In genomic region chr22:44955102-44955501, GRCh38 we compare ENCODE assay signal across 21 cellular contexts. TPM values are rescaled to one million over a fixed set of nuclear protein-coding genes. Genes with fewer than 3 reads are reported as not detected.
DNase-seq lines count a peak whose midpoint lies in the region; ATAC-seq and TF ChIP-seq lines count a peak whose summit lies in the region.
"Had no signal": no experiment of that assay in that cellular context is flagged by ENCODE, and none has a peak within 500 bp of the region (broad histone marks: within the 10 kb centered on the region; RNA-seq: fewer than 3 reads in every experiment).

No MANE protein-coding gene starts in this region.

- H4K20me1 ChIP-seq in OCI-LY1 (ENCODE audit: insufficient read depth, low read length), result no peaks in the 10 kb centered on the region

- intact Hi-C loops in activated CD8-positive, alpha-beta T cell treated with anti-CD3 and anti-CD28 coated beads for 36 hours (cut with micrococcal nuclease), result no loop called here

- CTCF ChIA-PET in activated CD8-positive, alpha-beta T cell treated with anti-CD3 and anti-CD28 coated beads for 36 hours (lab: Charles Lee), result interaction anchor here (2.0 kb wide), 1 partner anchor 15 kb away, joined by 4 read pairs; no protein-coding TSS in a partner anchor

- H3K36me3 Mint-ChIP-seq in activated CD8-positive, alpha-beta T cell treated with anti-CD3 and anti-CD28 coated beads for 36 hours (ENCODE audit: low read depth), result no peaks in the 10 kb centered on the region

- no peaks in the 10 kb centered on the region; the same call in 1 of the 2 replicates for H3K36me3 ChIP-seq in OCI-LY1 (ENCODE audit: insufficient read depth, low read length)
- H3K36me3 ChIP-seq: breast epithelium, heart right ventricle, neutrophil had no signal

- H3K27me3 ChIP-seq in OCI-LY1 (ENCODE audit: insufficient read depth, low read length), result no peaks in the 10 kb centered on the region; the same call in 1 of the 2 replicates
- H3K27me3 ChIP-seq: breast epithelium had no signal

- no peak for DNase-seq in stimulated activated naive CD8-positive, alpha-beta T cell treated with anti-CD3 and anti-CD28 coated beads, Interleukin-15, amount 100 ng/mL, for 72 hours
- DNase-seq in NCI-H345 (lab: John Stamatoyannopoulos, UW) (no peak), NCI-H146 treated with DMSO at 0.1 percent for 48 hours (lab: John Stamatoyannopoulos, UW; ENCODE audit: unreplicated experiment) (no peak)
- DNase-seq in activated CD8-positive, alpha-beta T cell treated with anti-CD3 and anti-CD28 coated beads for 36 hours, result no peak
- DNase-seq: activated CD4-positive, alpha-beta T cell treated with anti-CD3 and anti-CD28 coated beads, Interleukin-2, amount 10 ng/mL, durations not matched to agents 24 days and 14 days; activated CD8-positive, alpha-beta memory T cell treated with anti-CD3 and anti-CD28 coated beads, Interleukin-2, amount 50 U/mL, for 4 hours; activated gamma-delta T cell; heart right ventricle; Karpas-422; NCI-H1048; NCI-H2029 treated with DMSO at 0.1 percent for 48 hours; NCI-H524 treated with DMSO at 0.1 percent for 48 hours; Right ventricle myocardium superior; stimulated activated CD4-positive, alpha-beta T cell treated with anti-CD3 and anti-CD28 coated beads, Interleukin-12 subunit alpha, Interleukin-12 subunit beta, amount 100 ng/mL, for 4 hours had no signal

- H3K27ac Mint-ChIP-seq in stimulated activated naive CD8-positive, alpha-beta T cell treated with anti-CD3 and anti-CD28 coated beads, Interleukin-15, amount 100 ng/mL, for 72 hours, result no peak overlapping the region
- H3K27ac Mint-ChIP-seq in activated CD8-positive, alpha-beta T cell treated with anti-CD3 and anti-CD28 coated beads for 36 hours, result no peak overlapping the region
- H3K27ac Mint-ChIP-seq: activated CD4-positive, alpha-beta T cell treated with anti-CD3 and anti-CD28 coated beads, Interleukin-2, amount 10 ng/mL, durations not matched to agents 24 days and 14 days had no signal

- no peak overlapping the region for H3K4me3 Mint-ChIP-seq in stimulated activated naive CD8-positive, alpha-beta T cell treated with anti-CD3 and anti-CD28 coated beads, Interleukin-15, amount 100 ng/mL, for 72 hours
- no peak overlapping the region for H3K4me3 Mint-ChIP-seq in activated CD8-positive, alpha-beta T cell treated with anti-CD3 and anti-CD28 coated beads for 36 hours
- H3K4me3 Mint-ChIP-seq: activated CD4-positive, alpha-beta T cell treated with anti-CD3 and anti-CD28 coated beads, Interleukin-2, amount 10 ng/mL, durations not matched to agents 24 days and 14 days had no signal

- peaks cover 30% of the 10 kb centered on the region for H3K27me3 Mint-ChIP-seq in stimulated activated naive CD8-positive, alpha-beta T cell treated with anti-CD3 and anti-CD28 coated beads, Interleukin-15, amount 100 ng/mL, for 72 hours
- H3K27me3 Mint-ChIP-seq in activated CD8-positive, alpha-beta T cell treated with anti-CD3 and anti-CD28 coated beads for 36 hours, result peaks cover 6% of the 10 kb centered on the region
- H3K27me3 Mint-ChIP-seq: activated CD4-positive, alpha-beta T cell treated with anti-CD3 and anti-CD28 coated beads, Interleukin-2, amount 10 ng/mL, durations not matched to agents 24 days and 14 days had no signal

- no peaks in the 10 kb centered on the region for H3K9me2 ChIP-seq in OCI-LY1 (ENCODE audit: low read depth, low read length)

- H2AFZ ChIP-seq in OCI-LY1 (ENCODE audit: low read length), result no peak overlapping the region

- H3K79me2 ChIP-seq in OCI-LY1 (ENCODE audit: insufficient read depth, low read length), result no peaks in the 10 kb centered on the region

- ATAC-seq in GM18907 (IDR thresholded peaks at IDR 0.05; ENCODE audit: unreplicated experiment) (peak; percentile 45), GM21723 (IDR thresholded peaks at IDR 0.05; ENCODE audit: unreplicated experiment) (peak; percentile 44)
- ATAC-seq in stimulated activated naive CD8-positive, alpha-beta T cell treated with anti-CD3 and anti-CD28 coated beads, Interleukin-15, amount 100 ng/mL, for 72 hours, result peak; percentile 77
- ATAC-seq in activated CD8-positive, alpha-beta T cell treated with anti-CD3 and anti-CD28 coated beads for 36 hours, result no peak
- ATAC-seq: heart right ventricle had no signal

- H3K9me3 Mint-ChIP-seq in stimulated activated naive CD8-positive, alpha-beta T cell treated with anti-CD3 and anti-CD28 coated beads, Interleukin-15, amount 100 ng/mL, for 72 hours, result peaks cover 0 to 9% of the 10 kb centered on the region in 2 donors
- peaks cover 3% of the 10 kb centered on the region for H3K9me3 Mint-ChIP-seq in activated CD8-positive, alpha-beta T cell treated with anti-CD3 and anti-CD28 coated beads for 36 hours
- H3K9me3 Mint-ChIP-seq: activated CD4-positive, alpha-beta T cell treated with anti-CD3 and anti-CD28 coated beads, Interleukin-2, amount 10 ng/mL, durations not matched to agents 24 days and 14 days had no signal

- POLR2A ChIA-PET in activated CD8-positive, alpha-beta T cell treated with anti-CD3 and anti-CD28 coated beads for 36 hours (lab: Charles Lee), result interaction anchor here (0.7 kb wide), 1 partner anchor 584 kb away, joined by 3 read pairs; no protein-coding TSS in a partner anchor

- H3K4me2 ChIP-seq in OCI-LY1 (ENCODE audit: low read length), result peak overlapping the region; percentile 29; the same call in 1 of the 2 replicates

- peaks cover 12% of the 10 kb centered on the region for H3K4me1 Mint-ChIP-seq in stimulated activated naive CD8-positive, alpha-beta T cell treated with anti-CD3 and anti-CD28 coated beads, Interleukin-15, amount 100 ng/mL, for 72 hours
- H3K4me1 Mint-ChIP-seq in activated CD8-positive, alpha-beta T cell treated with anti-CD3 and anti-CD28 coated beads for 36 hours (ENCODE audit: low read depth), result no peaks in the 10 kb centered on the region
- H3K4me1 Mint-ChIP-seq: activated CD4-positive, alpha-beta T cell treated with anti-CD3 and anti-CD28 coated beads, Interleukin-2, amount 10 ng/mL, durations not matched to agents 24 days and 14 days had no signal

- H3K9ac ChIP-seq in OCI-LY1 (ENCODE audit: low read length), result peak overlapping the region; percentile 4; the same call in 1 of the 2 replicates

- no peak overlapping the region for H3K4me3 ChIP-seq in OCI-LY1 (ENCODE audit: low read depth, low read length, poor library complexity, severe bottlenecking)
- H3K4me3 ChIP-seq: breast epithelium, heart right ventricle had no signal

- TF ChIP-seq CTCF in OCI-LY1 (IDR thresholded peaks at IDR 0.05; ENCODE audit: low read length), result no peak
- no peak for TF ChIP-seq CTCF in activated CD8-positive, alpha-beta T cell treated with anti-CD3 and anti-CD28 coated beads for 36 hours (IDR thresholded peaks at IDR 0.05)

- H3F3A ChIP-seq in OCI-LY1 (ENCODE audit: insufficient read depth, low read length), result no peaks in the 10 kb centered on the region

- H3K27ac ChIP-seq in OCI-LY1 (ENCODE audit: low read depth, low read length, poor library complexity, severe bottlenecking), result peak overlapping the region; percentile 71
- H3K27ac ChIP-seq: breast epithelium, heart right ventricle, neutrophil had no signal

- H3K9me3 ChIP-seq in OCI-LY1 (ENCODE audit: low read length), result 0 out of 2 replicates have a peak, but pooled peaks cover 4% of the 10 kb centered on the region
- H3K9me3 ChIP-seq: neutrophil had no signal

- peaks cover 33% of the 10 kb centered on the region for H3K4me1 ChIP-seq in OCI-LY1 (ENCODE audit: insufficient read depth, low read length, severe bottlenecking)
- H3K4me1 ChIP-seq: breast epithelium, heart right ventricle had no signal

RNA-seq across cellular contexts. Expression of gene PHF21B, which starts 54.7 kb away (rescaled TPM):
- 1 to 10 TPM in 1 of 2 experiments, under 1 TPM in 1; 0.92 to 1.1 TPM for total RNA-seq in activated CD8-positive, alpha-beta T cell treated with anti-CD3 and anti-CD28 coated beads for 36 hours
- total RNA-seq: endothelial cell of umbilical vein, renal cortical epithelial cell had no signal
